ENCODE assay signal across 1 cellular context in the genomic region with DNA sequence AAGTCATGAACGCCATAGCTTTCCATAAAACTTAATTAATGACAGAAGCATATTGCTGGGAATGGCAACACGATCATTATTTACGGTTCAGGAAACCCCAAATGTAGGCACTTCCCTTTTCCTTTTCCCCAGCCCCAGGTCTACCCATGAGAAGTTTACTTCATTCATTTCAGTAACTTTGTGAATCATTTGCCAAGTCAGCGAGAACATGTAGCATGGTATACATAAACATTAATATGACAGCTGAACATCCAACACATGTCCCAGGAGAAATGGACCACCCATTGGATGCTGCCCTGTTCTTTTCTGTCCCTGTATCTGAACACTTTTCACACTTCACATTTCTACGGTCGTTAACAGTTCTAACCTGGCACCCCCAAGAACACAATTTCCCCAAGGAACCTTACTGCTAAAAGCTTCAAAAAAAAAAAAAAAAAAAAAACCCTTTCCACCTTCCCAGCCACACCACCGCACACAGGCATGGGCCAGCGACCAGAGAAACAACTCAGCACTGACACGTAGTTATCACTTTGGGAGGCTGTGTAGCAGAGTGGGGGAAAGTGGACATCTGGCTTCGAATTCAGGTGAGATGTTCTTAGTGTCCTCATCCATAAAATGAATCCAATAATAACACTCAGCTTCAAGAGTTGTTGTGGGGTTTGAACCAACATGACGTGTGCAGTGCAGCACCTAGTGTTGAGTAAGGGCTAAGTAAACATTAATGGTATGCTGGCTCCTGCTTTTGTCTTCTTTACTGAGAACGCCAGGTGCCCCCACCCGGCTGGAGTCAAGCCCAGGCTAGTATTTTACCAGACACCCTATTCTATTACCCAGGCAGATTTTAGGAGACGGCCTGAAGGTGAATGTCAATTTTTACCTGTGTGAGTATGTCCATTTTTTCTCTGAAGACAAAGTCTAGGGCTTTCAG.
TF ChIP-seq lines count a peak whose summit lies in the region.

No MANE protein-coding gene starts in this region.

TF ChIP-seq in H1, 55 proteins besides CTCF, POLR2A, EP300 and RAD21:
- TF ChIP-seq CREB1 (IDR thresholded peaks at IDR 0.05) = no peak
- no peak for TF ChIP-seq BCL11A (IDR thresholded peaks at IDR 0.05; ENCODE audit: low read depth in 2 of 2, low read length in 2 of 2)
- no peak for TF ChIP-seq TAF1 (IDR thresholded peaks at IDR 0.05; ENCODE audit: low read depth, low read length)
- TF ChIP-seq, protein P1, sequence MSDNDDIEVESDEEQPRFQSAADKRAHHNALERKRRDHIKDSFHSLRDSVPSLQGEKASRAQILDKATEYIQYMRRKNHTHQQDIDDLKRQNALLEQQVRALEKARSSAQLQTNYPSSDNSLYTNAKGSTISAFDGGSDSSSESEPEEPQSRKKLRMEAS (IDR thresholded peaks at IDR 0.05) = no peak
- no peak for TF ChIP-seq JUND (IDR thresholded peaks at IDR 0.05; ENCODE audit: low read length)
- TF ChIP-seq, protein P2, sequence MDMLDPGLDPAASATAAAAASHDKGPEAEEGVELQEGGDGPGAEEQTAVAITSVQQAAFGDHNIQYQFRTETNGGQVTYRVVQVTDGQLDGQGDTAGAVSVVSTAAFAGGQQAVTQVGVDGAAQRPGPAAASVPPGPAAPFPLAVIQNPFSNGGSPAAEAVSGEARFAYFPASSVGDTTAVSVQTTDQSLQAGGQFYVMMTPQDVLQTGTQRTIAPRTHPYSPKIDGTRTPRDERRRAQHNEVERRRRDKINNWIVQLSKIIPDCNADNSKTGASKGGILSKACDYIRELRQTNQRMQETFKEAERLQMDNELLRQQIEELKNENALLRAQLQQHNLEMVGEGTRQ (IDR thresholded peaks at IDR 0.05; ENCODE audit: low read length) = no peak
- no peak for TF ChIP-seq JUN (IDR thresholded peaks at IDR 0.05; ENCODE audit: low read depth, low read length)
- TF ChIP-seq KDM1A (IDR thresholded peaks at IDR 0.05; ENCODE audit: borderline replicate concordance, low read length) = no peak
- no peak for TF ChIP-seq KDM5A (IDR thresholded peaks at IDR 0.05; ENCODE audit: low read length)
